In the genomic region with DNA sequence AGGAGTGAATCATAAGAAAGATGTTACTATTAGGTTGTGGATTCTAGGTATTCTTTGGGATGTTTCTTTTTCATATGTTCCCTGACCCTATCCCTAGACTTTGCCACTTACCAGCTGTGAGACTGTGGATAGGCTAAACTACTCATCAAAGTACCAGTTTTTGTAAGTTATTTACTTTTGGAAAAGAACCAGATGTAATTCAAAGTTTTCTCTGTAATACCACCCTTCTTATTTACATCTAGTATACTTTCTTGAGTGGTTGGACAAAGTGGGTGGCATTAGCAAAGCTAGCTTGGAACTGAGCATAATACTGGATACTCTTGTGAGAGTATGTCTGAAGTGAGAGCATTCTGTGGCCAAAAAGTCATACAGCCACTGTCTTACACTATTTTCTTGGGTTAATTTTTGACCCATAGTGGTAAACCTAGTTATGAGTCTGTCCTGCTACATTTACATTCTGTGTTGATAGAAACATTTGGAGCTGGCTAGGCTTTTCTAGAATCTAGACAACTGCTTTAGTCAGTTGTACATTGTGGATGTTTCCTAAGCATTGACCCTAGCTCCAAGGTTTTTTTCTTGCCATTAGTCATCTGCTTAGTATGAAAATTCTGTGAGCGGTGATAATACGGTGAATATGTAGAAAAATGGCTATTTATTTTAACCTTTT, we compare ENCODE assay signal across 10 cellular contexts. TPM values are rescaled to one million over a fixed set of nuclear protein-coding genes. Genes with fewer than 3 reads are reported as not detected.
DNase-seq lines count a peak whose midpoint lies in the region; ATAC-seq, FAIRE-seq and TF ChIP-seq lines count a peak whose summit lies in the region.
"Had no signal": no experiment of that assay in that cellular context is flagged by ENCODE, and none has a peak within 500 bp of the region (broad histone marks: within the 10 kb centered on the region; RNA-seq: fewer than 3 reads in every experiment).

No MANE protein-coding gene starts in this region.

- H3K9ac ChIP-seq in endocrine pancreas (ENCODE audit: control insufficient read depth, insufficient read depth, low read length), result no peak overlapping the region
- H3K9ac ChIP-seq: BLaER1 treated with 17β-estradiol and CSF1 and Interleukin-3, amounts not matched to agents 10 nM and 100 nM had no signal

- CTCF ChIA-PET in A549 (lab: Yijun Ruan, JAX), result interaction anchor here (1.1 kb wide), 1 partner anchor 155 kb away, joined by 3 read pairs; no protein-coding TSS in a partner anchor

- no peaks in the 10 kb centered on the region for H3K9me3 Mint-ChIP-seq in activated T-helper 2 cell treated with anti-CD3 and anti-CD28 coated beads, Interferon-gamma antibody, Interleukin-2, Interleukin-4, amounts not matched to agents 10 μg/mL and 5 μg/mL and 100 μg/mL, durations not matched to agents 14 hours and 24 hours and 36 hours
- no peaks in the 10 kb centered on the region for H3K9me3 Mint-ChIP-seq in endothelial cell (ENCODE audit: unreplicated experiment)

- no peak for FAIRE-seq in A549 (lab: Jason Lieb, UNC)
- FAIRE-seq: colon had no signal

- no peak overlapping the region for H3K4me3 Mint-ChIP-seq in activated T-helper 2 cell treated with anti-CD3 and anti-CD28 coated beads, Interferon-gamma antibody, Interleukin-2, Interleukin-4, amounts not matched to agents 10 μg/mL and 5 μg/mL and 100 μg/mL, durations not matched to agents 14 hours and 24 hours and 36 hours (ENCODE audit: low read depth)
- no peak overlapping the region for H3K4me3 Mint-ChIP-seq in endothelial cell (ENCODE audit: unreplicated experiment)

- peaks cover 22% of the 10 kb centered on the region for H3K4me1 Mint-ChIP-seq in activated T-helper 2 cell treated with anti-CD3 and anti-CD28 coated beads, Interferon-gamma antibody, Interleukin-2, Interleukin-4, amounts not matched to agents 10 μg/mL and 5 μg/mL and 100 μg/mL, durations not matched to agents 14 hours and 24 hours and 36 hours (ENCODE audit: low read depth)
- H3K4me1 Mint-ChIP-seq in endothelial cell (ENCODE audit: unreplicated experiment), result peaks cover 3% of the 10 kb centered on the region

- peak overlapping the region; percentile 55 for H3K4me2 ChIP-seq in A549

- H3K27me3 Mint-ChIP-seq in activated T-helper 2 cell treated with anti-CD3 and anti-CD28 coated beads, Interferon-gamma antibody, Interleukin-2, Interleukin-4, amounts not matched to agents 10 μg/mL and 5 μg/mL and 100 μg/mL, durations not matched to agents 14 hours and 24 hours and 36 hours (ENCODE audit: low read depth), result no peaks in the 10 kb centered on the region
- H3K27me3 Mint-ChIP-seq in endothelial cell (ENCODE audit: unreplicated experiment), result no peaks in the 10 kb centered on the region

- DNase-seq in A549 (ENCODE audit: low read depth in 1 of 2, low spot score in 1 of 2) (no peak), HK-2 (ENCODE audit: unreplicated experiment) (no peak), endothelial cell (ENCODE audit: low spot score) (no peak)
- no peak for DNase-seq in activated T-helper 2 cell treated with anti-CD3 and anti-CD28 coated beads, Interferon-gamma antibody, Interleukin-2, Interleukin-4, amounts not matched to agents 10 μg/mL and 5 μg/mL and 100 μg/mL, durations not matched to agents 14 hours and 24 hours and 36 hours (ENCODE audit: low spot score)

- 0 out of 3 replicates have a peak overlapping the region, but pooled peaks have one; percentile 13 for H3K4me3 ChIP-seq in A549
- H3K4me3 ChIP-seq in endocrine pancreas (ENCODE audit: control insufficient read depth, insufficient read depth, low read length), result peak overlapping the region; percentile 63
- H3K4me3 ChIP-seq: BLaER1 treated with 17β-estradiol and CSF1 and Interleukin-3, amounts not matched to agents 10 nM and 100 nM had no signal

- H3K9me3 ChIP-seq in A549, result no peaks in the 10 kb centered on the region
- H3K9me3 ChIP-seq in endocrine pancreas (ENCODE audit: control insufficient read depth, low read length), result no peaks in the 10 kb centered on the region

- peak overlapping the region; percentile 42 to 73 for H3K27ac ChIP-seq in A549

- TF ChIP-seq CTCF in A549 (IDR thresholded peaks at IDR 0.05) (no peak), endothelial cell (IDR thresholded peaks at IDR 0.05; ENCODE audit: unreplicated experiment) (no peak)

- peaks cover 56% of the 10 kb centered on the region for H3K4me1 ChIP-seq in A549
- H3K4me1 ChIP-seq in endocrine pancreas (ENCODE audit: control insufficient read depth, insufficient read depth, low read length), result peaks cover 5% of the 10 kb centered on the region

- H3K27me3 ChIP-seq in endocrine pancreas (ENCODE audit: control insufficient read depth, insufficient read depth, low read length), result no peaks in the 10 kb centered on the region
- H3K27me3 ChIP-seq: BLaER1 treated with 17β-estradiol and CSF1 and Interleukin-3, amounts not matched to agents 10 nM and 100 nM had no signal

- intact Hi-C loops in activated T-helper 2 cell treated with anti-CD3 and anti-CD28 coated beads, Interferon-gamma antibody, Interleukin-2, Interleukin-4, amounts not matched to agents 10 μg/mL and 5 μg/mL and 100 μg/mL, durations not matched to agents 14 hours and 24 hours and 36 hours (cut with micrococcal nuclease), result no loop called here

- TF ChIP-seq POLR2A in A549 (IDR thresholded peaks at IDR 0.05; ENCODE audit: low read length), result no peak

- POLR2A ChIA-PET in A549 (lab: Yijun Ruan, JAX), result interaction anchor here (0.9 kb wide), 1 partner anchor 42 kb away, joined by 3 read pairs; the partner anchor contains the start of gene KDM6A

- TF ChIP-seq RAD21 in A549 (conservative IDR thresholded peaks at IDR 0.05 in 1 of 2, IDR thresholded peaks at IDR 0.05 in 1 of 2), result no peak

- H3K36me3 ChIP-seq in endocrine pancreas (ENCODE audit: control insufficient read depth, insufficient read depth, low read length), result no peaks in the 10 kb centered on the region

- peaks cover 7% of the 10 kb centered on the region for H3K36me3 Mint-ChIP-seq in activated T-helper 2 cell treated with anti-CD3 and anti-CD28 coated beads, Interferon-gamma antibody, Interleukin-2, Interleukin-4, amounts not matched to agents 10 μg/mL and 5 μg/mL and 100 μg/mL, durations not matched to agents 14 hours and 24 hours and 36 hours (ENCODE audit: low read depth)
- peaks cover 3% of the 10 kb centered on the region for H3K36me3 Mint-ChIP-seq in endothelial cell (ENCODE audit: low read depth, unreplicated experiment)

- ATAC-seq in A549, result peak; percentile 50 to 70; a peak in 5 of 6 replicates
- ATAC-seq in GM19328 (IDR thresholded peaks at IDR 0.05; ENCODE audit: unreplicated experiment), result peak; percentile 69
- ATAC-seq in HG03139 (IDR thresholded peaks at IDR 0.05; ENCODE audit: unreplicated experiment), result peak; percentile 83
- ATAC-seq in GM21717 (IDR thresholded peaks at IDR 0.05; ENCODE audit: unreplicated experiment), result no peak

- no peak overlapping the region for H3K27ac Mint-ChIP-seq in activated T-helper 2 cell treated with anti-CD3 and anti-CD28 coated beads, Interferon-gamma antibody, Interleukin-2, Interleukin-4, amounts not matched to agents 10 μg/mL and 5 μg/mL and 100 μg/mL, durations not matched to agents 14 hours and 24 hours and 36 hours
- no peak overlapping the region for H3K27ac Mint-ChIP-seq in endothelial cell (ENCODE audit: unreplicated experiment)

- WGBS in A549 (ENCODE audit: missing lambda C conversion rate), result 50% methylated on average over 2 of the region's 2 CpGs

- no peak for TF ChIP-seq EP300 in A549 (IDR thresholded peaks at IDR 0.05)

TF ChIP-seq in A549, 52 proteins besides CTCF, POLR2A, EP300 and RAD21:
- TF ChIP-seq HEYL (CRISPR knock-in tag; IDR thresholded peaks at IDR 0.05) (no peak), JUN (IDR thresholded peaks at IDR 0.05) (no peak), NR3C1 (IDR thresholded peaks at IDR 0.05) (no peak), CHD2 (IDR thresholded peaks at IDR 0.05; ENCODE audit: low read length, partially characterized antibody) (no peak), MAX (IDR thresholded peaks at IDR 0.05) (no peak), JUNB (IDR thresholded peaks at IDR 0.05) (no peak), NFE2L2 (conservative IDR thresholded peaks at IDR 0.05; ENCODE audit: low read length) (no peak), HDAC2 (IDR thresholded peaks at IDR 0.05) (no peak), MAZ (IDR thresholded peaks at IDR 0.05; ENCODE audit: borderline replicate concordance, low read depth, low read length) (no peak), MYC (IDR thresholded peaks at IDR 0.05; ENCODE audit: borderline replicate concordance, low read length) (no peak), BHLHE40 (IDR thresholded peaks at IDR 0.05; ENCODE audit: low read depth, low read length) (no peak), MAFK (IDR thresholded peaks at IDR 0.05; ENCODE audit: partially characterized antibody) (no peak)
- TF ChIP-seq, protein P1, sequence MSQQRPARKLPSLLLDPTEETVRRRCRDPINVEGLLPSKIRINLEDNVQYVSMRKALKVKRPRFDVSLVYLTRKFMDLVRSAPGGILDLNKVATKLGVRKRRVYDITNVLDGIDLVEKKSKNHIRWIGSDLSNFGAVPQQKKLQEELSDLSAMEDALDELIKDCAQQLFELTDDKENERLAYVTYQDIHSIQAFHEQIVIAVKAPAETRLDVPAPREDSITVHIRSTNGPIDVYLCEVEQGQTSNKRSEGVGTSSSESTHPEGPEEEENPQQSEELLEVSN (IDR thresholded peaks at IDR 0.05; ENCODE audit: borderline replicate concordance, low read depth), result no peak
- TF ChIP-seq, protein P2, sequence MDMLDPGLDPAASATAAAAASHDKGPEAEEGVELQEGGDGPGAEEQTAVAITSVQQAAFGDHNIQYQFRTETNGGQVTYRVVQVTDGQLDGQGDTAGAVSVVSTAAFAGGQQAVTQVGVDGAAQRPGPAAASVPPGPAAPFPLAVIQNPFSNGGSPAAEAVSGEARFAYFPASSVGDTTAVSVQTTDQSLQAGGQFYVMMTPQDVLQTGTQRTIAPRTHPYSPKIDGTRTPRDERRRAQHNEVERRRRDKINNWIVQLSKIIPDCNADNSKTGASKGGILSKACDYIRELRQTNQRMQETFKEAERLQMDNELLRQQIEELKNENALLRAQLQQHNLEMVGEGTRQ (IDR thresholded peaks at IDR 0.05), result no peak

RNA-seq across cellular contexts. Expression of gene KDM6A, which starts 41.7 kb away (rescaled TPM):
- polyA plus RNA-seq in A549 (2011; rRNA removed) (18.4 and 24.1 TPM in 2 replicates), A549 (2017; fragmentation: RNase III; extraction: RNeasy Plus Mini Kit Qiagen cat#74134 plus additional on column Dnase treatment) (8.5 to 9.3 TPM (median 9.0 TPM) in 3 replicates)
- 5.6 and 8.8 TPM in 2 replicates for polyA plus RNA-seq in A549 (2012; cell fraction: cytosol; rRNA removed)
- 9.4 and 10.3 TPM in 2 replicates for polyA plus RNA-seq in A549 (2012; cell fraction: nucleus; rRNA removed)
- polyA minus RNA-seq in A549 (2011; rRNA and poly(A)+ RNA removed), result 41.9 and 46.2 TPM in 2 replicates
- total RNA-seq in activated T-helper 2 cell treated with anti-CD3 and anti-CD28 coated beads, Interferon-gamma antibody, Interleukin-2, Interleukin-4, amounts not matched to agents 10 μg/mL and 5 μg/mL and 100 μg/mL, durations not matched to agents 14 hours and 24 hours and 36 hours, result 21.8 and 30.7 TPM in 2 replicates
- 38.4 TPM for total RNA-seq in endothelial cell (ENCODE audit: unreplicated experiment)
